Comparison of ENCODE assay signal across 24 cellular contexts in genomic region chr7:124432009-124432578, GRCh38.
"Had no signal": no experiment of that assay in that cellular context is flagged by ENCODE, and none has a peak within 500 bp of the region (broad histone marks: within the 10 kb centered on the region; RNA-seq: fewer than 3 reads in every experiment).

No MANE protein-coding gene starts in this region.

- H3K4me3 ChIP-seq: coronary artery, dorsolateral prefrontal cortex, esophagus muscularis mucosa, gastrocnemius medialis, heart right ventricle, left ventricle myocardium inferior, lung, mucosa of descending colon had no signal

- ATAC-seq: foreskin keratinocyte; gastrocnemius medialis; heart right ventricle; left cardiac atrium; mucosa of descending colon; naive thymus-derived CD8-positive, alpha-beta T cell had no signal

- DNase-seq: dermis blood vessel endothelial cell; dorsolateral prefrontal cortex; effector CD4-positive, alpha-beta T cell; effector memory CD4-positive, alpha-beta T cell; foreskin keratinocyte; gastrocnemius medialis; glutamatergic neuron; head of caudate nucleus; heart right ventricle; hippocampal formation; left cardiac atrium; left ventricle myocardium inferior; mammary epithelial cell; mesendoderm; midbrain; mucosa of descending colon; naive B cell; naive thymus-derived CD8-positive, alpha-beta T cell had no signal

- H3K36me3 ChIP-seq: esophagus muscularis mucosa, gastrocnemius medialis, heart right ventricle, left ventricle myocardium inferior had no signal

- H3K27me3 ChIP-seq: dorsolateral prefrontal cortex, esophagus muscularis mucosa, foreskin keratinocyte, gastrocnemius medialis, heart right ventricle had no signal

- FAIRE-seq: colon, endothelial cell of umbilical vein, keratinocyte had no signal

- H3K27ac ChIP-seq: coronary artery, dorsolateral prefrontal cortex, esophagus muscularis mucosa, foreskin keratinocyte, gastrocnemius medialis, heart right ventricle, left ventricle myocardium inferior had no signal

- H3K4me1 ChIP-seq: esophagus muscularis mucosa, foreskin keratinocyte, gastrocnemius medialis, heart right ventricle, left ventricle myocardium inferior had no signal

- H3K9me3 ChIP-seq: esophagus muscularis mucosa, gastrocnemius medialis, heart right ventricle, left ventricle myocardium inferior, mucosa of descending colon had no signal
